Comparison of ENCODE assay signal across 16 cellular contexts in the genomic region with DNA sequence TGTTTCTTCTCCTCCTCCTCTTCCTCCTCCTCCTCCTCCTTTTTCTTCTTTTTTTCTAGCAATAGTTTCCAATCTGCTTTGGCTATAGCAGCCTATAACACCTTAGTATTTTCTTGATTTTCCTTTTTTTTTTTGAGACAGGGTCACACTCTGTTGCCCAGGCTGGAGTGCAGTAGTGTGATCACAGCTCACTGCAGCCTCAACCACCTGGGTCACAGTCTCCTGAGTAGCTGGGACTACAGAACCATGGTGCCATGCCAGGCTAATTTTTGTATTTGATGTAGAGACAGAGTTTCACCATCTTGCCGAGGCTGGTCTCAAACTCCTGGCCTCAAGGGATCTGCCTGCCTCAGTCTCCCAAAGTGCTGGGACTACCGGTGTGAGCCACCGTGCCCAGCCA. TPM values are rescaled to one million over a fixed set of nuclear protein-coding genes. Genes with fewer than 3 reads are reported as not detected.
"Had no signal": no experiment of that assay in that cellular context is flagged by ENCODE, and none has a peak within 500 bp of the region (broad histone marks: within the 10 kb centered on the region; RNA-seq: fewer than 3 reads in every experiment).

No MANE protein-coding gene starts in this region.

- H3K9me3 ChIP-seq: adrenal gland had no signal

- H3K9me3 Mint-ChIP-seq: activated CD4-positive, alpha-beta memory T cell treated with anti-CD3 and anti-CD28 coated beads, Interleukin-2, amount 10 ng/mL, durations not matched to agents 7 days and 5 days; activated naive CD8-positive, alpha-beta T cell treated with anti-CD3 and anti-CD28 coated beads, Interleukin-2, amount 10 ng/mL, durations not matched to agents 7 days and 5 days; T-helper 2 cell treated with Interferon-gamma antibody and Interleukin-4, amounts not matched to agents 5 μg/mL and 100 μg/mL, for 36 hours had no signal

- H3K4me3 ChIP-seq: adrenal gland, SK-N-MC had no signal

- H3K27me3 ChIP-seq: adrenal gland had no signal

- H3K4me1 ChIP-seq: adrenal gland had no signal

- H3K27ac Mint-ChIP-seq: activated CD4-positive, alpha-beta memory T cell treated with anti-CD3 and anti-CD28 coated beads, Interleukin-2, amount 10 ng/mL, durations not matched to agents 7 days and 5 days; activated CD4-positive, alpha-beta T cell treated with anti-CD3 and anti-CD28 coated beads for 36 hours; activated naive CD8-positive, alpha-beta T cell treated with anti-CD3 and anti-CD28 coated beads, Interleukin-2, amount 10 ng/mL, durations not matched to agents 7 days and 5 days; T-helper 2 cell treated with Interferon-gamma antibody and Interleukin-4, amounts not matched to agents 5 μg/mL and 100 μg/mL, for 36 hours had no signal

- DNase-seq: activated naive CD8-positive, alpha-beta T cell treated with anti-CD3 and anti-CD28 coated beads, Interleukin-2, amount 10 ng/mL, durations not matched to agents 7 days and 5 days; aorta; NCI-H510A had no signal

- H3K27ac ChIP-seq: adrenal gland, SK-N-MC, WERI-Rb-1 had no signal

- H3K4me3 Mint-ChIP-seq: activated CD4-positive, alpha-beta memory T cell treated with anti-CD3 and anti-CD28 coated beads, Interleukin-2, amount 10 ng/mL, durations not matched to agents 7 days and 5 days; activated CD4-positive, alpha-beta T cell treated with anti-CD3 and anti-CD28 coated beads for 36 hours; activated naive CD8-positive, alpha-beta T cell treated with anti-CD3 and anti-CD28 coated beads, Interleukin-2, amount 10 ng/mL, durations not matched to agents 7 days and 5 days; T-helper 2 cell treated with Interferon-gamma antibody and Interleukin-4, amounts not matched to agents 5 μg/mL and 100 μg/mL, for 36 hours had no signal

- H3K36me3 ChIP-seq: adrenal gland, WERI-Rb-1 had no signal

- H3K36me3 Mint-ChIP-seq: activated naive CD8-positive, alpha-beta T cell treated with anti-CD3 and anti-CD28 coated beads, Interleukin-2, amount 10 ng/mL, durations not matched to agents 7 days and 5 days had no signal

- H3K4me1 Mint-ChIP-seq: activated CD4-positive, alpha-beta memory T cell treated with anti-CD3 and anti-CD28 coated beads, Interleukin-2, amount 10 ng/mL, durations not matched to agents 7 days and 5 days; activated CD4-positive, alpha-beta T cell treated with anti-CD3 and anti-CD28 coated beads for 36 hours; activated naive CD8-positive, alpha-beta T cell treated with anti-CD3 and anti-CD28 coated beads, Interleukin-2, amount 10 ng/mL, durations not matched to agents 7 days and 5 days had no signal

RNA-seq across cellular contexts. Expression of a gene that starts 10.7 kb away (rescaled TPM):
- total RNA-seq: activated CD4-positive, alpha-beta memory T cell treated with anti-CD3 and anti-CD28 coated beads, Interleukin-2, amount 10 ng/mL, durations not matched to agents 7 days and 5 days; OCI-LY7 had no signal

RNA-seq across cellular contexts. Expression of a gene that starts 31.6 kb away (rescaled TPM):
- total RNA-seq: activated CD4-positive, alpha-beta memory T cell treated with anti-CD3 and anti-CD28 coated beads, Interleukin-2, amount 10 ng/mL, durations not matched to agents 7 days and 5 days; activated CD4-positive, alpha-beta T cell treated with anti-CD3 and anti-CD28 coated beads for 36 hours; activated CD8-positive, alpha-beta memory T cell treated with anti-CD3 and anti-CD28 coated beads for 36 hours; activated naive CD8-positive, alpha-beta T cell treated with anti-CD3 and anti-CD28 coated beads, Interleukin-2, amount 10 ng/mL, durations not matched to agents 7 days and 5 days; aorta; bronchial epithelial cell; LHCN-M2; MCF 10A; OCI-LY7; RPMI7951; T-helper 1 cell treated with Interleukin-12 subunit alpha and Interleukin-12 subunit beta and Interleukin-4 antibody, amounts not matched to agents 30 ng/mL and 1 ng/mL, for 36 hours had no signal
